8 cellular contexts compared by ENCODE assay signal in genomic region chrX:38804481-38805293, GRCh38. TPM values are rescaled to one million over a fixed set of nuclear protein-coding genes. Genes with fewer than 3 reads are reported as not detected.
DNase-seq lines count a peak whose midpoint lies in the region; ATAC-seq and TF ChIP-seq lines count a peak whose summit lies in the region.

No MANE protein-coding gene starts in this region.

- H3K4me1 Mint-ChIP-seq in progenitor cell of endocrine pancreas (ENCODE audit: low read depth) = peaks cover 21% of the 10 kb centered on the region

- H3K36me3 ChIP-seq in A673 (ENCODE audit: insufficient read depth, low read length, poor library complexity, severe bottlenecking) = no peaks in the 10 kb centered on the region

- H3K9me3 ChIP-seq in A673 (ENCODE audit: low read depth, low read length, poor library complexity, severe bottlenecking) = no peaks in the 10 kb centered on the region

- peak overlapping the region; percentile 93 for H3K27ac Mint-ChIP-seq in progenitor cell of endocrine pancreas

- peak overlapping the region; percentile 91 for H3K27ac ChIP-seq in A673 (ENCODE audit: low read depth, low read length, poor library complexity, severe bottlenecking)

- H3K4me1 ChIP-seq in A673 (ENCODE audit: insufficient read depth, low read length, poor library complexity, severe bottlenecking) = peaks cover 14% of the 10 kb centered on the region

- ATAC-seq in GM19455 (IDR thresholded peaks at IDR 0.05; ENCODE audit: unreplicated experiment) (peak; percentile 20), GM21619 (IDR thresholded peaks at IDR 0.05; ENCODE audit: unreplicated experiment) (no peak)

- peaks cover 4% of the 10 kb centered on the region for H3K9me3 Mint-ChIP-seq in progenitor cell of endocrine pancreas (ENCODE audit: low read depth)

- no peaks in the 10 kb centered on the region for H3K27me3 ChIP-seq in A673 (replicated peaks; ENCODE audit: insufficient read depth, low read depth, low read length, poor library complexity)

- H3K4me3 ChIP-seq in A673 (ENCODE audit: low read depth, low read length, poor library complexity, severe bottlenecking) = peak overlapping the region; percentile 68

- DNase-seq in A673 (ENCODE audit: low spot score) (peak; percentile 38), NCI-H2227 treated with DMSO at 0.1 percent for 48 hours (lab: John Stamatoyannopoulos, UW) (peak; percentile 53), activated gamma-delta T cell treated with Interleukin-2 at 50 U/mL for 16 hours (peak; percentile 17), glomerular visceral epithelial cell (ENCODE audit: extremely low spot score) (peak; percentile 7), progenitor cell of endocrine pancreas (ENCODE audit: low spot score, unreplicated experiment) (peak; percentile 18), NCI-H1436 treated with DMSO at 0.1 percent for 48 hours (lab: John Stamatoyannopoulos, UW) (no peak)

- no peaks in the 10 kb centered on the region for H3K27me3 Mint-ChIP-seq in progenitor cell of endocrine pancreas

- POLR2A ChIA-PET in A673 (lab: Charles Lee; ENCODE audit: low non-redundant PET) = no interaction called here

- TSS peak; percentile 4 for BruUV-seq in A673 (replicated peaks; lab: Mats Ljungman, UMichigan)

- TF ChIP-seq CTCF in A673 (conservative IDR thresholded peaks at IDR 0.05; ENCODE audit: low read depth, low read length) (no peak), progenitor cell of endocrine pancreas (IDR thresholded peaks at IDR 0.05; ENCODE audit: unreplicated experiment) (no peak)

- CTCF ChIA-PET in A673 (lab: Charles Lee) = no interaction called here

- H3K4me3 Mint-ChIP-seq in progenitor cell of endocrine pancreas (ENCODE audit: low read depth) = peak overlapping the region; percentile 99

- peaks cover 1% of the 10 kb centered on the region for H3K36me3 Mint-ChIP-seq in progenitor cell of endocrine pancreas (ENCODE audit: insufficient read depth)

- intact Hi-C loops in A673 (cut with micrococcal nuclease; ENCODE audit: unreplicated experiment) = no loop called here

RNA-seq across cellular contexts. Expression of gene MID1IP1, which starts 3.4 kb away (rescaled TPM):
- total RNA-seq in A673 (2021) (49.9 and 53.8 TPM in 2 replicates), progenitor cell of endocrine pancreas (29.7 and 31.1 TPM in 2 replicates)
